32 cellular contexts compared by ENCODE assay signal in the genomic region with DNA sequence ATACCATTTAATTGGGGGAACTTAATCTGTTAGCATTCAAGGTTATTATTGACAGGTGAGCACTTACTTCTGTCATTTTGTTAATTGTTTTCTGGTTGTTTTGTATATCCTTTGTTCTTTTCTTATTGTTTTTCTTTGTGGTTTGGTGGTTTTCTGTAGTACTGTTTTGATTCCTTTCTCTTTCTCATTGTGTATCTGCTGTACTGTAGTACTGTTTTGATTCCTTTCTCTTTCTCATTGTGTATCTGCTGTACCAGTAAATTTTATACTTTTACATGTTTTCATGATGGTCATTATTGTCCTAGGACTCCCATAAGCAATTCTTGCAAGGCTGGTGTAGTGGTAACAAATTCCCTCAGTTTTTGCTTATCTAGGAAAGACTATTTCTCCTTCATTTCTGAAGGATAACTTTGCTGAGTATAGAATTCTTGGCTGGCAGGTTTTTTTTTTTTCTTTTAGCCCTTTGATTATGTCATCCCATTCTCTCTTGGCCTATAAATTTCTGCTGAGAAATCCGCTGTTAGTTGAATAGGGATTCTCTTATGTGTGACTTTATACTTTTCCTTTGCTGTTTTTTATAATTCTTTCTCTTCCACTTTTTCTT. TPM values are rescaled to one million over a fixed set of nuclear protein-coding genes. Genes with fewer than 3 reads are reported as not detected.
"Had no signal": no experiment of that assay in that cellular context is flagged by ENCODE, and none has a peak within 500 bp of the region (broad histone marks: within the 10 kb centered on the region; RNA-seq: fewer than 3 reads in every experiment).

No MANE protein-coding gene starts in this region.

- H3K4me3 ChIP-seq: adrenal gland, body of pancreas, breast epithelium had no signal

- H3K36me3 ChIP-seq: adrenal gland, brain microvascular endothelial cell, breast epithelium, WERI-Rb-1 had no signal

- H3K4me1 ChIP-seq: adrenal gland, body of pancreas, breast epithelium had no signal

- ATAC-seq: activated CD4-positive, CD25-positive, alpha-beta regulatory T cell treated with anti-CD3 and anti-CD28 coated beads, Interleukin-2, amount 50 U/mL, for 24 hours; activated CD8-positive, alpha-beta memory T cell treated with anti-CD3 and anti-CD28 coated beads, Interleukin-2, amount 10 ng/mL, durations not matched to agents 7 days and 5 days; activated CD8-positive, alpha-beta T cell treated with anti-CD3 and anti-CD28 coated beads, Interleukin-2, amount 10 ng/mL, durations not matched to agents 7 days and 5 days; body of pancreas; WTC11 had no signal

- H3K4me1 Mint-ChIP-seq: activated naive CD8-positive, alpha-beta T cell treated with anti-CD3 and anti-CD28 coated beads for 36 hours had no signal

- H3K36me3 Mint-ChIP-seq: WTC11 had no signal

- H3K27me3 Mint-ChIP-seq: activated CD4-positive, alpha-beta memory T cell treated with anti-CD3 and anti-CD28 coated beads, Interleukin-2, amount 10 ng/mL, durations not matched to agents 7 days and 5 days; activated CD8-positive, alpha-beta memory T cell treated with anti-CD3 and anti-CD28 coated beads, Interleukin-2, amount 10 ng/mL, durations not matched to agents 7 days and 5 days; activated naive CD8-positive, alpha-beta T cell treated with anti-CD3 and anti-CD28 coated beads for 36 hours had no signal

- H3K4me3 Mint-ChIP-seq: activated CD4-positive, alpha-beta memory T cell treated with anti-CD3 and anti-CD28 coated beads, Interleukin-2, amount 10 ng/mL, durations not matched to agents 7 days and 5 days; activated CD4-positive, alpha-beta T cell treated with anti-CD3 and anti-CD28 coated beads, Interleukin-2, amount 10 ng/mL, durations not matched to agents 7 days and 5 days; activated CD8-positive, alpha-beta memory T cell treated with anti-CD3 and anti-CD28 coated beads, Interleukin-2, amount 10 ng/mL, durations not matched to agents 7 days and 5 days; activated CD8-positive, alpha-beta T cell treated with anti-CD3 and anti-CD28 coated beads, Interleukin-2, amount 10 ng/mL, durations not matched to agents 7 days and 5 days; activated naive CD4-positive, alpha-beta T cell treated with anti-CD3 and anti-CD28 coated beads for 36 hours; activated naive CD8-positive, alpha-beta T cell treated with anti-CD3 and anti-CD28 coated beads for 36 hours; activated T-cell treated with anti-CD3 and anti-CD28 coated beads, Interleukin-2, amount 50 U/mL, for 4 hours; T-helper 1 cell treated with Interleukin-12 subunit alpha and Interleukin-12 subunit beta and Interleukin-4 antibody, amounts not matched to agents 30 μg/mL and 1 μg/mL, for 36 hours; T-helper 2 cell treated with Interferon-gamma antibody and Interleukin-4, amounts not matched to agents 5 μg/mL and 100 μg/mL, for 36 hours; WTC11 had no signal

- DNase-seq: activated CD4-positive, alpha-beta memory T cell treated with anti-CD3 and anti-CD28 coated beads, Interleukin-2, amount 10 ng/mL, durations not matched to agents 7 days and 5 days; activated CD4-positive, alpha-beta T cell treated with anti-CD3 and anti-CD28 coated beads for 48 hours; activated CD4-positive, alpha-beta T cell treated with anti-CD3 and anti-CD28 coated beads, Interleukin-2, amount 10 ng/mL, durations not matched to agents 7 days and 5 days; activated CD4-positive, alpha-beta T cell treated with anti-CD3 and anti-CD28 coated beads, Interleukin-2, amount 50 U/mL, for 48 hours; activated CD4-positive, CD25-positive, alpha-beta regulatory T cell; activated CD8-positive, alpha-beta memory T cell treated with anti-CD3 and anti-CD28 coated beads for 24 hours; activated CD8-positive, alpha-beta memory T cell treated with anti-CD3 and anti-CD28 coated beads, Interleukin-2, amount 10 ng/mL, durations not matched to agents 7 days and 5 days; activated CD8-positive, alpha-beta memory T cell treated with anti-CD3 and anti-CD28 coated beads, Interleukin-2, amount 50 U/mL, for 48 hours; activated CD8-positive, alpha-beta T cell treated with anti-CD3 and anti-CD28 coated beads, Interleukin-2, amount 10 ng/mL, durations not matched to agents 7 days and 5 days; activated effector memory CD4-positive, alpha-beta T cell treated with anti-CD3 and anti-CD28 coated beads, Interleukin-2, amount 50 U/mL, for 16 hours; activated gamma-delta T cell treated with Interleukin-2 at 50 U/mL for 16 hours; activated naive CD4-positive, alpha-beta T cell; activated naive CD4-positive, alpha-beta T cell treated with anti-CD3 and anti-CD28 coated beads for 36 hours; activated naive CD4-positive, alpha-beta T cell treated with anti-CD3 and anti-CD28 coated beads, Interleukin-2, amount 50 U/mL, for 16 hours; activated naive CD8-positive, alpha-beta T cell treated with anti-CD3 and anti-CD28 coated beads for 36 hours; activated T-cell treated with anti-CD3 and anti-CD28 coated beads, Interleukin-2, amount 50 U/mL, for 1 hour; activated T-cell treated with anti-CD3 and anti-CD28 coated beads, Interleukin-2, amount 50 U/mL, for 4 hours; adrenal gland; amniotic stem cell; aorta; body of pancreas; brain microvascular endothelial cell; central memory CD4-positive, alpha-beta T cell; T-helper 1 cell; T-helper 9 cell; WERI-Rb-1 had no signal

- H3K27ac Mint-ChIP-seq: activated CD4-positive, alpha-beta memory T cell treated with anti-CD3 and anti-CD28 coated beads, Interleukin-2, amount 10 ng/mL, durations not matched to agents 7 days and 5 days; activated CD4-positive, alpha-beta T cell treated with anti-CD3 and anti-CD28 coated beads, Interleukin-2, amount 10 ng/mL, durations not matched to agents 7 days and 5 days; activated CD8-positive, alpha-beta memory T cell treated with anti-CD3 and anti-CD28 coated beads, Interleukin-2, amount 10 ng/mL, durations not matched to agents 7 days and 5 days; activated CD8-positive, alpha-beta T cell treated with anti-CD3 and anti-CD28 coated beads, Interleukin-2, amount 10 ng/mL, durations not matched to agents 7 days and 5 days; activated naive CD4-positive, alpha-beta T cell treated with anti-CD3 and anti-CD28 coated beads, Interleukin-2, amount 50 U/mL, for 72 hours; activated naive CD8-positive, alpha-beta T cell treated with anti-CD3 and anti-CD28 coated beads for 36 hours; T-helper 1 cell treated with Interleukin-12 subunit alpha and Interleukin-12 subunit beta and Interleukin-4 antibody, amounts not matched to agents 30 μg/mL and 1 μg/mL, for 36 hours; T-helper 2 cell treated with Interferon-gamma antibody and Interleukin-4, amounts not matched to agents 5 μg/mL and 100 μg/mL, for 36 hours; WTC11 had no signal

- H3K27ac ChIP-seq: adrenal gland, body of pancreas, brain microvascular endothelial cell, breast epithelium, WERI-Rb-1 had no signal

RNA-seq across cellular contexts. Expression of a gene that starts 24.1 kb away (rescaled TPM):
- total RNA-seq: activated CD4-positive, alpha-beta memory T cell treated with anti-CD3 and anti-CD28 coated beads, Interleukin-2, amount 10 ng/mL, durations not matched to agents 7 days and 5 days; activated CD4-positive, alpha-beta T cell treated with anti-CD3 and anti-CD28 coated beads, Interleukin-2, amount 10 ng/mL, durations not matched to agents 7 days and 5 days; activated CD8-positive, alpha-beta memory T cell treated with anti-CD3 and anti-CD28 coated beads, Interleukin-2, amount 10 ng/mL, durations not matched to agents 7 days and 5 days; activated CD8-positive, alpha-beta T cell treated with anti-CD3 and anti-CD28 coated beads, Interleukin-2, amount 10 ng/mL, durations not matched to agents 7 days and 5 days; activated naive CD8-positive, alpha-beta T cell treated with anti-CD3 and anti-CD28 coated beads for 36 hours had no signal
